In the genomic region with DNA sequence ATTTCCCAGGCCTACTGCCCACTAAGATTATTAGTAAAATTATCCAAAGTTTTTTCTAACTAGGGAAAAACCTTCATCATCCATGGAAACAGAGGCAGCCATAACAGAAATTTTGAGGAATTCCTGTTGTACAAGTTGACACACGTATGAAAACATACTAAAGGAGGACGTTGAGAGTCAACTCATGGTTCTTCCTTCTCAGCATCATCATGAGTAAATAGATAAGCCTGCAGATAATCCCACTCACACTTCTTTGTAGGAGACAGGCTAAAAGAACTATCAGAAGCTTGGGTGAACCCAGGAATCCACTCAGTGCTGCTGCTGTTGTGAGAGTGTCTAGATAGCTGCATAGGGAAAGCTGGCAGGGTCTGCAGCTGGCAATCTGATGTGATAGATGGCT, we compare ENCODE assay signal across 21 cellular contexts.
"Had no signal": no experiment of that assay in that cellular context is flagged by ENCODE, and none has a peak within 500 bp of the region (broad histone marks: within the 10 kb centered on the region; RNA-seq: fewer than 3 reads in every experiment).

No MANE protein-coding gene starts in this region.

- H3K9me3 ChIP-seq: gastroesophageal sphincter, pancreas, testis, tibial artery had no signal

- H3K27ac ChIP-seq: gastroesophageal sphincter, heart left ventricle, hepatocyte, pancreas, testis, tibial artery had no signal

- H3K36me3 ChIP-seq: gastroesophageal sphincter, heart left ventricle, pancreas, tibial artery had no signal

- H3K4me3 ChIP-seq: gastroesophageal sphincter, heart left ventricle, hepatocyte, pancreas, testis, tibial artery had no signal

- FAIRE-seq: endometrium, kidney, pancreas had no signal

- DNase-seq: cerebellar nuclear complex; cortex of kidney; effector memory CD8-positive, alpha-beta T cell; foreskin fibroblast; heart left ventricle; kidney; mesendoderm; midbrain; naive thymus-derived CD8-positive, alpha-beta T cell; nephron progenitor cell; occipital lobe; pancreas; stimulated activated CD4-positive, alpha-beta T cell treated with anti-CD3 and anti-CD28 coated beads, Interleukin-2, amount 100 ng/mL, for 24 hours; stimulated activated CD4-positive, alpha-beta T cell treated with anti-CD3 and anti-CD28 coated beads, Interleukin-4, amount 100 ng/mL, for 24 hours; stimulated activated naive CD8-positive, alpha-beta T cell treated with anti-CD3 and anti-CD28 coated beads, Interleukin-15, Interleukin-2, amounts not matched to agents 100 U/mL and 50 U/mL, for 24 hours; substantia nigra; testis; tibial artery had no signal

- H3K27me3 ChIP-seq: gastroesophageal sphincter, heart left ventricle, hepatocyte, pancreas, testis, tibial artery had no signal

- H3K4me1 ChIP-seq: gastroesophageal sphincter, heart left ventricle, pancreas, testis, tibial artery had no signal

- H2AFZ ChIP-seq: hepatocyte had no signal

- H3K79me2 ChIP-seq: hepatocyte had no signal

- H3K4me2 ChIP-seq: hepatocyte had no signal
